Comparison of ENCODE assay signal across 16 cellular contexts in genomic region chr10:84837877-84838276, GRCh38.
"Had no signal": no experiment of that assay in that cellular context is flagged by ENCODE, and none has a peak within 500 bp of the region (broad histone marks: within the 10 kb centered on the region; RNA-seq: fewer than 3 reads in every experiment).

No MANE protein-coding gene starts in this region.

- DNase-seq: activated CD4-positive, alpha-beta T cell treated with anti-CD3 and anti-CD28 coated beads for 36 hours; activated CD8-positive, alpha-beta memory T cell treated with anti-CD3 and anti-CD28 coated beads, Interleukin-2, amount 50 U/mL, for 4 hours; activated CD8-positive, alpha-beta T cell treated with anti-CD3 and anti-CD28 coated beads for 36 hours; activated gamma-delta T cell treated with Interleukin-2 at 50 U/mL for 16 hours; activated T-cell treated with anti-CD3 and anti-CD28 coated beads, Interleukin-2, amount 50 U/mL, for 72 hours; aorta; immature natural killer cell; left colon; nucleus accumbens; psoas muscle; stimulated activated CD4-positive, alpha-beta T cell treated with anti-CD3 and anti-CD28 coated beads, Interleukin-4, amount 100 ng/mL, for 1 hour; stimulated activated CD8-positive, alpha-beta memory T cell treated with anti-CD3 and anti-CD28 coated beads, Interleukin-4, amount 100 ng/mL, for 48 hours; WERI-Rb-1 had no signal

- H3K27ac ChIP-seq: esophagus muscularis mucosa, psoas muscle, thoracic aorta, WERI-Rb-1 had no signal

- H3K36me3 ChIP-seq: esophagus muscularis mucosa, thoracic aorta, WERI-Rb-1 had no signal

- H3K27me3 ChIP-seq: esophagus muscularis mucosa had no signal

- H3K4me1 ChIP-seq: psoas muscle had no signal

- H3K9me3 ChIP-seq: esophagus muscularis mucosa, psoas muscle, thoracic aorta had no signal

- H3K4me3 ChIP-seq: esophagus muscularis mucosa, psoas muscle, thoracic aorta had no signal

- ATAC-seq: activated CD4-positive, alpha-beta T cell treated with anti-CD3 and anti-CD28 coated beads for 36 hours; activated CD8-positive, alpha-beta T cell treated with anti-CD3 and anti-CD28 coated beads for 36 hours; activated T-cell treated with anti-CD3 and anti-CD28 coated beads, Interleukin-2, amount 50 U/mL, for 72 hours; left colon; natural killer cell treated with Interleukin-12 subunit alpha and Interleukin-12 subunit beta and Interleukin-15 and Interleukin-18, amount 100 ng/mL, for 72 hours had no signal
